ENCODE assay signal across 8 cellular contexts in genomic region chr19:7294571-7295212, GRCh38. TPM values are rescaled to one million over a fixed set of nuclear protein-coding genes. Genes with fewer than 3 reads are reported as not detected.
DNase-seq lines count a peak whose midpoint lies in the region; ATAC-seq and TF ChIP-seq lines count a peak whose summit lies in the region.

No MANE protein-coding gene starts in this region.

- peak overlapping the region; percentile 90 for H2AFZ ChIP-seq in neuron (ENCODE audit: low read depth, low read length)

- peak overlapping the region; percentile 70 for H3K4me3 Mint-ChIP-seq in activated T-helper 1 cell treated with anti-CD3 and anti-CD28 coated beads, Interleukin-12 subunit alpha, Interleukin-12 subunit beta, Interleukin-2, Interleukin-4 antibody, amounts not matched to agents 30 ng/mL and 10 ng/mL and 1 ng/mL, durations not matched to agents 14 hours and 24 hours and 36 hours

- no peaks in the 10 kb centered on the region for H3K36me3 ChIP-seq in neuron (ENCODE audit: insufficient read depth, low read length)

- peaks cover 38% of the 10 kb centered on the region for H3K27me3 Mint-ChIP-seq in activated T-helper 1 cell treated with anti-CD3 and anti-CD28 coated beads, Interleukin-12 subunit alpha, Interleukin-12 subunit beta, Interleukin-2, Interleukin-4 antibody, amounts not matched to agents 30 ng/mL and 10 ng/mL and 1 ng/mL, durations not matched to agents 14 hours and 24 hours and 36 hours (ENCODE audit: insufficient read depth)

- H3K4me3 ChIP-seq in HFF-Myc (replicated peaks; ENCODE audit: low read depth, low read length) (peak overlapping the region; percentile 51), neuron (ENCODE audit: low read length) (peak overlapping the region; percentile 76)

- H3K36me3 Mint-ChIP-seq in activated T-helper 1 cell treated with anti-CD3 and anti-CD28 coated beads, Interleukin-12 subunit alpha, Interleukin-12 subunit beta, Interleukin-2, Interleukin-4 antibody, amounts not matched to agents 30 ng/mL and 10 ng/mL and 1 ng/mL, durations not matched to agents 14 hours and 24 hours and 36 hours (ENCODE audit: low read depth): no peaks in the 10 kb centered on the region

- H3K9me3 Mint-ChIP-seq in activated T-helper 1 cell treated with anti-CD3 and anti-CD28 coated beads, Interleukin-12 subunit alpha, Interleukin-12 subunit beta, Interleukin-2, Interleukin-4 antibody, amounts not matched to agents 30 ng/mL and 10 ng/mL and 1 ng/mL, durations not matched to agents 14 hours and 24 hours and 36 hours: no peaks in the 10 kb centered on the region

- peak; percentile 36 for DNase-seq in EL
- peak; percentile 10 for DNase-seq in HFF-Myc (ENCODE audit: extremely low read depth, low read depth)
- DNase-seq in NCI-H2196 (lab: John Stamatoyannopoulos, UW; ENCODE audit: unreplicated experiment): peak; percentile 55
- DNase-seq in activated T-helper 1 cell treated with anti-CD3 and anti-CD28 coated beads, Interleukin-12 subunit alpha, Interleukin-12 subunit beta, Interleukin-2, Interleukin-4 antibody, amounts not matched to agents 30 ng/mL and 10 ng/mL and 1 ng/mL, durations not matched to agents 14 hours and 24 hours and 36 hours (ENCODE audit: low spot score): no peak
- DNase-seq in glomerular visceral epithelial cell (ENCODE audit: extremely low spot score): peak; percentile 28
- DNase-seq in epidermal melanocyte (ENCODE audit: insufficient read length, low spot score): no peak

- H3K4me1 ChIP-seq in neuron (ENCODE audit: insufficient read depth, low read length): peaks cover 11% of the 10 kb centered on the region

- intact Hi-C loops in activated T-helper 1 cell treated with anti-CD3 and anti-CD28 coated beads, Interleukin-12 subunit alpha, Interleukin-12 subunit beta, Interleukin-2, Interleukin-4 antibody, amounts not matched to agents 30 ng/mL and 10 ng/mL and 1 ng/mL, durations not matched to agents 14 hours and 24 hours and 36 hours (cut with micrococcal nuclease): no loop called here

- no peaks in the 10 kb centered on the region for H3K27me3 ChIP-seq in neuron (ENCODE audit: insufficient read depth, low read length)

- peak; percentile 15 for TF ChIP-seq CTCF in HFF-Myc (IDR thresholded peaks at IDR 0.05; ENCODE audit: low read depth, low read length, missing control alignments)

- no peaks in the 10 kb centered on the region for H3K9me3 ChIP-seq in neuron (ENCODE audit: low read length)

- no peak overlapping the region for H3K27ac Mint-ChIP-seq in activated T-helper 1 cell treated with anti-CD3 and anti-CD28 coated beads, Interleukin-12 subunit alpha, Interleukin-12 subunit beta, Interleukin-2, Interleukin-4 antibody, amounts not matched to agents 30 ng/mL and 10 ng/mL and 1 ng/mL, durations not matched to agents 14 hours and 24 hours and 36 hours

- ATAC-seq in HG02884 (IDR thresholded peaks at IDR 0.05; ENCODE audit: unreplicated experiment): no peak

- peaks cover 5% of the 10 kb centered on the region for H3K4me1 Mint-ChIP-seq in activated T-helper 1 cell treated with anti-CD3 and anti-CD28 coated beads, Interleukin-12 subunit alpha, Interleukin-12 subunit beta, Interleukin-2, Interleukin-4 antibody, amounts not matched to agents 30 ng/mL and 10 ng/mL and 1 ng/mL, durations not matched to agents 14 hours and 24 hours and 36 hours (ENCODE audit: low read depth)

RNA-seq across cellular contexts. Expression of gene INSR, which starts 0.5 kb away (rescaled TPM):
- 1.5 TPM in 2 replicates for total RNA-seq in activated T-helper 1 cell treated with anti-CD3 and anti-CD28 coated beads, Interleukin-12 subunit alpha, Interleukin-12 subunit beta, Interleukin-2, Interleukin-4 antibody, amounts not matched to agents 30 ng/mL and 10 ng/mL and 1 ng/mL, durations not matched to agents 14 hours and 24 hours and 36 hours

RNA-seq across cellular contexts. Expression of gene ARHGEF18, which starts 54.0 kb away (rescaled TPM):
- total RNA-seq in activated T-helper 1 cell treated with anti-CD3 and anti-CD28 coated beads, Interleukin-12 subunit alpha, Interleukin-12 subunit beta, Interleukin-2, Interleukin-4 antibody, amounts not matched to agents 30 ng/mL and 10 ng/mL and 1 ng/mL, durations not matched to agents 14 hours and 24 hours and 36 hours: 29.3 and 30.5 TPM in 2 replicates

Comparison
In these comparisons a context has a peak if more than half of its experiments do, and no peak if none do; other contexts are left out.
1. DNase-seq: peak in EL (single experiment), HFF-Myc (single experiment), NCI-H2196 (single experiment) and glomerular visceral epithelial cell (single experiment); none in activated T-helper 1 cell treated with anti-CD3 and anti-CD28 coated beads, Interleukin-12 subunit alpha, Interleukin-12 subunit beta, Interleukin-2, Interleukin-4 antibody, amounts not matched to agents 30 ng/mL and 10 ng/mL and 1 ng/mL, durations not matched to agents 14 hours and 24 hours and 36 hours (single experiment) and epidermal melanocyte (single experiment).